ENCODE assay signal across 2 cellular contexts in the genomic region with DNA sequence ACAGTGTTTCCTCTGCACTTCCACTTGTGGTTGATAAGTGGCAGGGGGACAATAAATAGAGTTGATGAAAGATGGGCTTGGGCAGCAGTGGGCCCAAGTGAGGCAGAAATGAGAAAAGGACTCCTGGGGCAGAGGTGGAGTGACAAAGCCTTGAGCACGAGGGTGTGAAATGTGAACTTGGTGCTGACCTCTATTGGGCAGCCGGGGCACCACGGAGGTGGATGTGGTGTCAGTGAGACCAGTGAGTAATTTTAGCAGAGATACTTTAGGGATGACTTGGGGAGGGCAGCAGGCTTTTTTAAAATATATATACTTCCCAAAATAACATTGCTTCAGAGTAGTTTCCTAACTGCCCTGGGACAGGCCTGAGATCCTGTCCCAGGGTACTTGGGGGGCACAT.
TF ChIP-seq lines count a peak whose summit lies in the region.

No MANE protein-coding gene starts in this region.

TF ChIP-seq in HEK293, 187 proteins besides CTCF, POLR2A, EP300 and RAD21:
- no peak for TF ChIP-seq IKZF3 (tag by site-specific recombination; IDR thresholded peaks at IDR 0.05)
TF ChIP-seq in HEK293: peak in this region for 0.

TF ChIP-seq in WTC11, 78 proteins besides CTCF, POLR2A, EP300 and RAD21 (continued from another document):
- TF ChIP-seq NFE2L1 (CRISPR knock-in tag; IDR thresholded peaks at IDR 0.05) (no peak), GABPB1 (CRISPR knock-in tag; IDR thresholded peaks at IDR 0.05) (no peak)
- TF ChIP-seq, protein P1, sequence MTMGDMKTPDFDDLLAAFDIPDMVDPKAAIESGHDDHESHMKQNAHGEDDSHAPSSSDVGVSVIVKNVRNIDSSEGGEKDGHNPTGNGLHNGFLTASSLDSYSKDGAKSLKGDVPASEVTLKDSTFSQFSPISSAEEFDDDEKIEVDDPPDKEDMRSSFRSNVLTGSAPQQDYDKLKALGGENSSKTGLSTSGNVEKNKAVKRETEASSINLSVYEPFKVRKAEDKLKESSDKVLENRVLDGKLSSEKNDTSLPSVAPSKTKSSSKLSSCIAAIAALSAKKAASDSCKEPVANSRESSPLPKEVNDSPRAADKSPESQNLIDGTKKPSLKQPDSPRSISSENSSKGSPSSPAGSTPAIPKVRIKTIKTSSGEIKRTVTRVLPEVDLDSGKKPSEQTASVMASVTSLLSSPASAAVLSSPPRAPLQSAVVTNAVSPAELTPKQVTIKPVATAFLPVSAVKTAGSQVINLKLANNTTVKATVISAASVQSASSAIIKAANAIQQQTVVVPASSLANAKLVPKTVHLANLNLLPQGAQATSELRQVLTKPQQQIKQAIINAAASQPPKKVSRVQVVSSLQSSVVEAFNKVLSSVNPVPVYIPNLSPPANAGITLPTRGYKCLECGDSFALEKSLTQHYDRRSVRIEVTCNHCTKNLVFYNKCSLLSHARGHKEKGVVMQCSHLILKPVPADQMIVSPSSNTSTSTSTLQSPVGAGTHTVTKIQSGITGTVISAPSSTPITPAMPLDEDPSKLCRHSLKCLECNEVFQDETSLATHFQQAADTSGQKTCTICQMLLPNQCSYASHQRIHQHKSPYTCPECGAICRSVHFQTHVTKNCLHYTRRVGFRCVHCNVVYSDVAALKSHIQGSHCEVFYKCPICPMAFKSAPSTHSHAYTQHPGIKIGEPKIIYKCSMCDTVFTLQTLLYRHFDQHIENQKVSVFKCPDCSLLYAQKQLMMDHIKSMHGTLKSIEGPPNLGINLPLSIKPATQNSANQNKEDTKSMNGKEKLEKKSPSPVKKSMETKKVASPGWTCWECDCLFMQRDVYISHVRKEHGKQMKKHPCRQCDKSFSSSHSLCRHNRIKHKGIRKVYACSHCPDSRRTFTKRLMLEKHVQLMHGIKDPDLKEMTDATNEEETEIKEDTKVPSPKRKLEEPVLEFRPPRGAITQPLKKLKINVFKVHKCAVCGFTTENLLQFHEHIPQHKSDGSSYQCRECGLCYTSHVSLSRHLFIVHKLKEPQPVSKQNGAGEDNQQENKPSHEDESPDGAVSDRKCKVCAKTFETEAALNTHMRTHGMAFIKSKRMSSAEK (CRISPR knock-in tag; IDR thresholded peaks at IDR 0.05; ENCODE audit: borderline replicate concordance), result no peak
- TF ChIP-seq, protein P2, sequence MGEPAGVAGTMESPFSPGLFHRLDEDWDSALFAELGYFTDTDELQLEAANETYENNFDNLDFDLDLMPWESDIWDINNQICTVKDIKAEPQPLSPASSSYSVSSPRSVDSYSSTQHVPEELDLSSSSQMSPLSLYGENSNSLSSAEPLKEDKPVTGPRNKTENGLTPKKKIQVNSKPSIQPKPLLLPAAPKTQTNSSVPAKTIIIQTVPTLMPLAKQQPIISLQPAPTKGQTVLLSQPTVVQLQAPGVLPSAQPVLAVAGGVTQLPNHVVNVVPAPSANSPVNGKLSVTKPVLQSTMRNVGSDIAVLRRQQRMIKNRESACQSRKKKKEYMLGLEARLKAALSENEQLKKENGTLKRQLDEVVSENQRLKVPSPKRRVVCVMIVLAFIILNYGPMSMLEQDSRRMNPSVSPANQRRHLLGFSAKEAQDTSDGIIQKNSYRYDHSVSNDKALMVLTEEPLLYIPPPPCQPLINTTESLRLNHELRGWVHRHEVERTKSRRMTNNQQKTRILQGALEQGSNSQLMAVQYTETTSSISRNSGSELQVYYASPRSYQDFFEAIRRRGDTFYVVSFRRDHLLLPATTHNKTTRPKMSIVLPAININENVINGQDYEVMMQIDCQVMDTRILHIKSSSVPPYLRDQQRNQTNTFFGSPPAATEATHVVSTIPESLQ (CRISPR knock-in tag; IDR thresholded peaks at IDR 0.05), result no peak
- TF ChIP-seq, protein P3, sequence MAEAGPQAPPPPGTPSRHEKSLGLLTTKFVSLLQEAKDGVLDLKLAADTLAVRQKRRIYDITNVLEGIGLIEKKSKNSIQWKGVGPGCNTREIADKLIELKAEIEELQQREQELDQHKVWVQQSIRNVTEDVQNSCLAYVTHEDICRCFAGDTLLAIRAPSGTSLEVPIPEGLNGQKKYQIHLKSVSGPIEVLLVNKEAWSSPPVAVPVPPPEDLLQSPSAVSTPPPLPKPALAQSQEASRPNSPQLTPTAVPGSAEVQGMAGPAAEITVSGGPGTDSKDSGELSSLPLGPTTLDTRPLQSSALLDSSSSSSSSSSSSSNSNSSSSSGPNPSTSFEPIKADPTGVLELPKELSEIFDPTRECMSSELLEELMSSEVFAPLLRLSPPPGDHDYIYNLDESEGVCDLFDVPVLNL (CRISPR knock-in tag; IDR thresholded peaks at IDR 0.05; ENCODE audit: borderline replicate concordance, low read depth), result no peak
